10 cellular contexts compared by ENCODE assay signal in the genomic region with DNA sequence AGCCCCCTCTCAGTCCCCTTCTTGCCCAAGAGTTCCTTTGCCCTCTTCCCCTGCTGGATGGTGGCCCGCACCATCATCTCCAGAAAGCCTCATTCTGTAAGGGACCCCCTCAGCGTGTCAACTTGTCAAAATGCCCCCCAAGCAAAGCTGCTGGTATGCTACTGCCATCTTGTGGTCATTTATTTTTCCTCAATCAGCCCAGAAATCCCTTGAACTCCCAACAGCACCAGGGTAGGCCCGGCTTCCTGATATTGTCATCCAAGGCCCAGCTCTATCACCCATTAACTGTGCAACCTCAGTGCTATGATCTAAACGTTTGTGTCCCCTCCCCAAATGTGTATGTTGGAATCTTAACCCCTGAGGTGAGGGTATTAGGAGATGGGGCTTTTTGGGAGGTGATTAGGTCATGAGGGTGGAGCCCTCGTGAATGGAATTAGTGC. TPM values are rescaled to one million over a fixed set of nuclear protein-coding genes. Genes with fewer than 3 reads are reported as not detected.
A peak's percentile ranks its signal among the peaks of the same experiment; 100 is the strongest.
DNase-seq lines count a peak whose midpoint lies in the region; ATAC-seq, FAIRE-seq and TF ChIP-seq lines count a peak whose summit lies in the region.
"Had no signal": no experiment of that assay in that cellular context is flagged by ENCODE, and none has a peak within 500 bp of the region (broad histone marks: within the 10 kb centered on the region; RNA-seq: fewer than 3 reads in every experiment).

No MANE protein-coding gene starts in this region.

- ATAC-seq in HG03108 (IDR thresholded peaks at IDR 0.05; ENCODE audit: unreplicated experiment) = no peak

- H3K27ac Mint-ChIP-seq in activated naive CD4-positive, alpha-beta T cell treated with anti-CD3 and anti-CD28 coated beads, Interleukin-2, amount 50 U/mL, for 24 hours = peak overlapping the region; percentile 92
- no peak overlapping the region for H3K27ac Mint-ChIP-seq in activated naive CD4-positive, alpha-beta T cell treated with anti-CD3 and anti-CD28 coated beads for 36 hours
- H3K27ac Mint-ChIP-seq: activated B cell treated with CpG ODN at 0.5 μM for 24 hours had no signal

- no peaks in the 10 kb centered on the region for H3K4me1 ChIP-seq in tibial artery

- no peak overlapping the region for H3K4me3 Mint-ChIP-seq in activated naive CD4-positive, alpha-beta T cell treated with anti-CD3 and anti-CD28 coated beads, Interleukin-2, amount 50 U/mL, for 24 hours
- no peak overlapping the region for H3K4me3 Mint-ChIP-seq in activated naive CD4-positive, alpha-beta T cell treated with anti-CD3 and anti-CD28 coated beads for 36 hours
- H3K4me3 Mint-ChIP-seq: activated B cell treated with CpG ODN at 0.5 μM for 24 hours had no signal

- H3K27me3 ChIP-seq in tibial artery = no peaks in the 10 kb centered on the region

- no peak for FAIRE-seq in RCC 7860 (lab: Jason Lieb, UNC)
- FAIRE-seq: GM18507 had no signal

- no peaks in the 10 kb centered on the region for H3K9me3 ChIP-seq in tibial artery

- no peaks in the 10 kb centered on the region for H3K27me3 Mint-ChIP-seq in activated naive CD4-positive, alpha-beta T cell treated with anti-CD3 and anti-CD28 coated beads, Interleukin-2, amount 50 U/mL, for 24 hours
- no peaks in the 10 kb centered on the region for H3K27me3 Mint-ChIP-seq in activated naive CD4-positive, alpha-beta T cell treated with anti-CD3 and anti-CD28 coated beads for 36 hours (ENCODE audit: low read depth)
- H3K27me3 Mint-ChIP-seq: activated B cell treated with CpG ODN at 0.5 μM for 24 hours had no signal

- intact Hi-C loops in activated naive CD4-positive, alpha-beta T cell treated with anti-CD3 and anti-CD28 coated beads for 36 hours (cut with micrococcal nuclease) = loop anchor here (10.0 kb wide), 1 partner anchor 385 kb away; no protein-coding TSS in a partner anchor
- intact Hi-C loops in tibial artery (cut with DNase I; ENCODE audit: low total_unique reads) = no loop called here

- peaks cover 72% of the 10 kb centered on the region for H3K4me1 Mint-ChIP-seq in activated naive CD4-positive, alpha-beta T cell treated with anti-CD3 and anti-CD28 coated beads, Interleukin-2, amount 50 U/mL, for 24 hours
- H3K4me1 Mint-ChIP-seq in activated naive CD4-positive, alpha-beta T cell treated with anti-CD3 and anti-CD28 coated beads for 36 hours (ENCODE audit: low read depth) = peaks cover 7% of the 10 kb centered on the region
- H3K4me1 Mint-ChIP-seq: activated B cell treated with CpG ODN at 0.5 μM for 24 hours had no signal

- H3K9me3 Mint-ChIP-seq in activated naive CD4-positive, alpha-beta T cell treated with anti-CD3 and anti-CD28 coated beads, Interleukin-2, amount 50 U/mL, for 24 hours = no peaks in the 10 kb centered on the region
- H3K9me3 Mint-ChIP-seq in activated naive CD4-positive, alpha-beta T cell treated with anti-CD3 and anti-CD28 coated beads for 36 hours = no peaks in the 10 kb centered on the region
- H3K9me3 Mint-ChIP-seq: activated B cell treated with CpG ODN at 0.5 μM for 24 hours had no signal

- no peak overlapping the region for H3K4me3 ChIP-seq in tibial artery

- CTCF ChIA-PET in activated naive CD4-positive, alpha-beta T cell treated with anti-CD3 and anti-CD28 coated beads for 36 hours (lab: Charles Lee) = interaction anchor here (0.8 to 5.4 kb wide), 24 partner anchors 8 to 646 kb away, joined by 3 to 60 read pairs (median 4); a partner anchor contains a TSS

- TF ChIP-seq CTCF in tibial artery (IDR thresholded peaks at IDR 0.05) = peak; percentile 41 to 51

- no peak overlapping the region for H3K27ac ChIP-seq in tibial artery

- H3K36me3 Mint-ChIP-seq in activated naive CD4-positive, alpha-beta T cell treated with anti-CD3 and anti-CD28 coated beads, Interleukin-2, amount 50 U/mL, for 24 hours = peaks cover 26% of the 10 kb centered on the region
- peaks cover 28% of the 10 kb centered on the region for H3K36me3 Mint-ChIP-seq in activated naive CD4-positive, alpha-beta T cell treated with anti-CD3 and anti-CD28 coated beads for 36 hours (ENCODE audit: low read depth)

- peaks cover 5 to 53% (median 44%) of the 10 kb centered on the region in 3 donors for H3K36me3 ChIP-seq in tibial artery

- no peak for DNase-seq in activated naive CD4-positive, alpha-beta T cell treated with anti-CD3 and anti-CD28 coated beads for 36 hours
- peak; percentile 17 for DNase-seq in RCC 7860 (ENCODE audit: low spot score)
- peak; percentile 34 for DNase-seq in glomerular visceral epithelial cell (ENCODE audit: extremely low spot score)
- DNase-seq in tibial artery = no peak
- DNase-seq in NCI-H2029 (lab: John Stamatoyannopoulos, UW) = no peak
- no peak for DNase-seq in T-helper 9 cell
- DNase-seq: activated B cell treated with CpG ODN at 0.5 μM for 24 hours had no signal

RNA-seq across cellular contexts. Expression of a gene that starts 53.2 kb away (rescaled TPM):
- total RNA-seq in activated naive CD4-positive, alpha-beta T cell treated with anti-CD3 and anti-CD28 coated beads for 36 hours = 10 to 100 TPM; 32.8 to 35.5 TPM

Comparison
In these comparisons a context has a peak if more than half of its experiments do, and no peak if none do; other contexts are left out.
1. DNase-seq: peak in RCC 7860 (single experiment) and glomerular visceral epithelial cell (single experiment); none in activated naive CD4-positive, alpha-beta T cell treated with anti-CD3 and anti-CD28 coated beads for 36 hours (single experiment), tibial artery (0 of 2), NCI-H2029 (single experiment) and T-helper 9 cell (single experiment).